9 cellular contexts compared by ENCODE assay signal in the genomic region with DNA sequence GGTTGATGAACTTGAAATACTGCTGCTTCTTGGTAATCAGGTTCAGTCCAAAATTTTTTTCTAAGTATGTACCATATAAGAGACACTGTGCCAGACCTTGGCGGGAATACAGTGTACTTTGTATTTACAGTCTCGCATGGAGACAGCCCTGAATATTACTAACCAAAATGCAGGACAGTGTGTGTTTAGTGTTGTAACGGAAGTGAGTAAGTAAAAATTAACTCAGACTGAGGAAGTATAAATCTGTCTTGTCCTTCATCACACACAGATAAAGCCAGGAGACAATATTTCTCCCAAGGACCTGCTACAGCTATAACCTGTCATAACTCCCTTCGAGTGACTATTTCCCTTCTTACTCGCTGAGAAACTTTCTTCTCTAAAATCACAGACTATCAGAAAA.
DNase-seq lines count a peak whose midpoint lies in the region; ATAC-seq and TF ChIP-seq lines count a peak whose summit lies in the region.
"Had no signal": no experiment of that assay in that cellular context is flagged by ENCODE, and none has a peak within 500 bp of the region (broad histone marks: within the 10 kb centered on the region; RNA-seq: fewer than 3 reads in every experiment).

No MANE protein-coding gene starts in this region.

- no peaks in the 10 kb centered on the region for H3K9me3 Mint-ChIP-seq in stimulated activated naive B cell treated with anti-CD40 and anti-IgM and Interleukin-4, amounts not matched to agents 10 μg/mL and 1 μg/mL and 100 μg/mL, for 72 hours

- no peak overlapping the region for H3K4me3 Mint-ChIP-seq in stimulated activated naive B cell treated with anti-CD40 and anti-IgM and Interleukin-4, amounts not matched to agents 10 μg/mL and 1 μg/mL and 100 μg/mL, for 72 hours

- 10 to 21% methylated on average over 5 of the region's 5 CpGs for WGBS in testis, 2 donors

- no peak for TF ChIP-seq CTCF in right atrium auricular region (IDR thresholded peaks at IDR 0.05)
- TF ChIP-seq CTCF in testis (IDR thresholded peaks at IDR 0.05), result no peak

- H3K4me3 ChIP-seq in right atrium auricular region (no peak overlapping the region), testis (no peak overlapping the region)

- peaks cover 26 to 41% of the 10 kb centered on the region in 2 donors for H3K4me1 Mint-ChIP-seq in stimulated activated naive B cell treated with anti-CD40 and anti-IgM and Interleukin-4, amounts not matched to agents 10 μg/mL and 1 μg/mL and 100 μg/mL, for 72 hours

- no peak for TF ChIP-seq POLR2A in testis (IDR thresholded peaks at IDR 0.05)

- peaks cover 21 to 34% of the 10 kb centered on the region in 2 donors for H3K36me3 Mint-ChIP-seq in stimulated activated naive B cell treated with anti-CD40 and anti-IgM and Interleukin-4, amounts not matched to agents 10 μg/mL and 1 μg/mL and 100 μg/mL, for 72 hours

- H3K27ac ChIP-seq in right atrium auricular region (no peak overlapping the region), testis (no peak overlapping the region)

- H3K36me3 ChIP-seq in right atrium auricular region, result no peaks in the 10 kb centered on the region
- no peaks in the 10 kb centered on the region for H3K36me3 ChIP-seq in testis (ENCODE audit: low read depth, missing control alignments)

- DNase-seq in Right ventricle myocardium superior (no peak), right atrium auricular region (ENCODE audit: low spot score) (no peak), NCI-H226 (peak; percentile 16), left ventricle myocardium superior (no peak), OCI-M1 (lab: John Stamatoyannopoulos, UW) (no peak), NCI-H446 (lab: John Stamatoyannopoulos, UW) (no peak), testis (no peak)
- no peak for DNase-seq in stimulated activated naive B cell treated with anti-CD40 and anti-IgM and Interleukin-4, amounts not matched to agents 10 μg/mL and 1 μg/mL and 100 μg/mL, for 72 hours
- DNase-seq: activated CD4-positive, alpha-beta T cell treated with anti-CD3 and anti-CD28 coated beads for 4 hours had no signal

- intact Hi-C loops in Right ventricle myocardium superior (cut with DNase I) (no loop called here), left ventricle myocardium superior (cut with micrococcal nuclease) (no loop called here), testis (cut with DNase I; ENCODE audit: low total_unique reads) (no loop called here)

- no peaks in the 10 kb centered on the region for H3K27me3 ChIP-seq in right atrium auricular region
- H3K27me3 ChIP-seq in testis, result no peaks in the 10 kb centered on the region

- H3K27ac Mint-ChIP-seq in stimulated activated naive B cell treated with anti-CD40 and anti-IgM and Interleukin-4, amounts not matched to agents 10 μg/mL and 1 μg/mL and 100 μg/mL, for 72 hours, result peak overlapping the region; percentile 67

- peak; percentile 74 for ATAC-seq in Right ventricle myocardium superior (ENCODE audit: poor library complexity)
- ATAC-seq in left ventricle myocardium superior, result peak; percentile 56
- ATAC-seq in stimulated activated naive B cell treated with anti-CD40 and anti-IgM and Interleukin-4, amounts not matched to agents 10 μg/mL and 1 μg/mL and 100 μg/mL, for 72 hours (replicated peaks), result peak in 1 of 2 donors; percentile 31

- no peaks in the 10 kb centered on the region for H3K9me3 ChIP-seq in right atrium auricular region
- H3K9me3 ChIP-seq in testis, result no peaks in the 10 kb centered on the region

- H3K4me1 ChIP-seq in right atrium auricular region (peaks cover 0 to 13% of the 10 kb centered on the region in 2 donors), testis (peaks cover 10% of the 10 kb centered on the region)

- no peaks in the 10 kb centered on the region for H3K27me3 Mint-ChIP-seq in stimulated activated naive B cell treated with anti-CD40 and anti-IgM and Interleukin-4, amounts not matched to agents 10 μg/mL and 1 μg/mL and 100 μg/mL, for 72 hours
